ENCODE assay signal across 33 cellular contexts in genomic region chr15:68537506-68537905, GRCh38. TPM values are rescaled to one million over a fixed set of nuclear protein-coding genes. Genes with fewer than 3 reads are reported as not detected.
DNase-seq lines count a peak whose midpoint lies in the region; ATAC-seq, FAIRE-seq and TF ChIP-seq lines count a peak whose summit lies in the region.
"Had no signal": no experiment of that assay in that cellular context is flagged by ENCODE, and none has a peak within 500 bp of the region (broad histone marks: within the 10 kb centered on the region; RNA-seq: fewer than 3 reads in every experiment).

No MANE protein-coding gene starts in this region.

- no peaks in the 10 kb centered on the region for H3K4me1 Mint-ChIP-seq in activated CD4-positive, alpha-beta memory T cell treated with anti-CD3 and anti-CD28 coated beads, Interleukin-2, amount 10 ng/mL, durations not matched to agents 7 days and 5 days
- H3K4me1 Mint-ChIP-seq: activated CD4-positive, alpha-beta T cell treated with anti-CD3 and anti-CD28 coated beads, Interleukin-2, amount 10 ng/mL, durations not matched to agents 7 days and 5 days; H9; IgD-negative memory B cell; immature natural killer cell had no signal

- H3K27me3 Mint-ChIP-seq in activated CD4-positive, alpha-beta memory T cell treated with anti-CD3 and anti-CD28 coated beads, Interleukin-2, amount 10 ng/mL, durations not matched to agents 7 days and 5 days: peaks cover 40% of the 10 kb centered on the region

- H3K9me3 ChIP-seq in ascending aorta (peaks cover 0 to 5% of the 10 kb centered on the region in 2 donors), subcutaneous abdominal adipose tissue (ENCODE audit: control insufficient read depth in 5 of 5, low read length in 5 of 5) (peaks cover 0 to 11% (median 4%) of the 10 kb centered on the region in 5 donors), pancreas (no peaks in the 10 kb centered on the region)
- H3K9me3 ChIP-seq: BLaER1, gastrocnemius medialis, ovary, SK-N-SH had no signal

- TF ChIP-seq POLR2A in GM12892 (IDR thresholded peaks at IDR 0.05; ENCODE audit: low read depth, low read length): no peak

- no peak for ATAC-seq in pancreas
- no peak for ATAC-seq in GM21786 (IDR thresholded peaks at IDR 0.05; ENCODE audit: unreplicated experiment)
- ATAC-seq: activated CD8-positive, alpha-beta memory T cell treated with anti-CD3 and anti-CD28 coated beads, Interleukin-2, amount 10 ng/mL, durations not matched to agents 7 days and 5 days; gastrocnemius medialis; left ventricle myocardium superior; natural killer cell treated with Interleukin-12 subunit alpha and Interleukin-12 subunit beta and Interleukin-15 and Interleukin-18, amount 100 ng/mL, for 72 hours; stimulated activated naive CD8-positive, alpha-beta T cell treated with anti-CD3 and anti-CD28 coated beads, Interleukin-15, Interleukin-2, amounts not matched to agents 100 U/mL and 50 U/mL, for 24 hours had no signal

- H3K9ac ChIP-seq in subcutaneous abdominal adipose tissue (ENCODE audit: low read length in 5 of 5): no peak overlapping the region
- H3K9ac ChIP-seq: BLaER1, SK-N-SH had no signal

- no peak for TF ChIP-seq CTCF in ascending aorta (IDR thresholded peaks at IDR 0.05)
- no peak for TF ChIP-seq CTCF in pancreas (IDR thresholded peaks at IDR 0.05)

- H3K36me3 ChIP-seq in ascending aorta (no peaks in the 10 kb centered on the region), subcutaneous abdominal adipose tissue (ENCODE audit: control insufficient read depth in 5 of 5, insufficient read depth in 5 of 5, low read length in 5 of 5) (no peaks in the 10 kb centered on the region), pancreas (no peaks in the 10 kb centered on the region)
- H3K36me3 ChIP-seq: BLaER1, gastrocnemius medialis, ovary had no signal

- H3K9me3 Mint-ChIP-seq in activated CD4-positive, alpha-beta memory T cell treated with anti-CD3 and anti-CD28 coated beads, Interleukin-2, amount 10 ng/mL, durations not matched to agents 7 days and 5 days: no peaks in the 10 kb centered on the region
- H3K9me3 Mint-ChIP-seq: natural killer cell treated with Interleukin-12 subunit alpha and Interleukin-12 subunit beta and Interleukin-15 and Interleukin-18, amount 100 ng/mL, for 72 hours had no signal

- H3K36me3 Mint-ChIP-seq in activated CD4-positive, alpha-beta memory T cell treated with anti-CD3 and anti-CD28 coated beads, Interleukin-2, amount 10 ng/mL, durations not matched to agents 7 days and 5 days (ENCODE audit: low read depth): no peaks in the 10 kb centered on the region

- DNase-seq in GM12892 (ENCODE audit: insufficient read length) (no peak), ascending aorta (ENCODE audit: low spot score in 2 of 2) (no peak), fibroblast of peridontal ligament (ENCODE audit: extremely low read depth) (peak; percentile 65), pancreas (no peak), NCI-H345 treated with DMSO at 0.1 percent for 48 hours (lab: John Stamatoyannopoulos, UW; ENCODE audit: unreplicated experiment) (no peak)
- no peak for DNase-seq in activated CD4-positive, alpha-beta memory T cell treated with anti-CD3 and anti-CD28 coated beads, Interleukin-2, amount 10 ng/mL, durations not matched to agents 7 days and 5 days
- DNase-seq: ACHN; activated CD4-positive, alpha-beta T cell treated with anti-CD3 and anti-CD28 coated beads, Interleukin-2, amount 10 ng/mL, durations not matched to agents 7 days and 5 days; activated CD8-positive, alpha-beta memory T cell treated with anti-CD3 and anti-CD28 coated beads, Interleukin-2, amount 10 ng/mL, durations not matched to agents 7 days and 5 days; activated naive CD4-positive, alpha-beta T cell treated with anti-CD3 and anti-CD28 coated beads for 36 hours; Caco-2; cerebellar nuclear complex; DMS79; gastrocnemius medialis; GF-D8; H9; immature natural killer cell; left ventricle myocardium superior; NCI-H1105; NCI-H2029 treated with DMSO at 0.1 percent for 48 hours; SK-N-SH; stimulated activated CD4-positive, alpha-beta T cell treated with anti-CD3 and anti-CD28 coated beads, Interleukin-12 subunit alpha, Interleukin-12 subunit beta, amount 100 ng/mL, for 4 hours; stimulated activated naive CD8-positive, alpha-beta T cell treated with anti-CD3 and anti-CD28 coated beads, Interleukin-15, Interleukin-2, amounts not matched to agents 100 U/mL and 50 U/mL, for 24 hours; trophoblast cell had no signal

- no peak overlapping the region for H3K27ac Mint-ChIP-seq in activated CD4-positive, alpha-beta memory T cell treated with anti-CD3 and anti-CD28 coated beads, Interleukin-2, amount 10 ng/mL, durations not matched to agents 7 days and 5 days
- H3K27ac Mint-ChIP-seq: activated CD4-positive, alpha-beta T cell treated with anti-CD3 and anti-CD28 coated beads, Interleukin-2, amount 10 ng/mL, durations not matched to agents 7 days and 5 days; activated CD8-positive, alpha-beta memory T cell treated with anti-CD3 and anti-CD28 coated beads, Interleukin-2, amount 10 ng/mL, durations not matched to agents 7 days and 5 days; activated naive CD4-positive, alpha-beta T cell treated with anti-CD3 and anti-CD28 coated beads for 36 hours; H9; IgD-negative memory B cell; immature natural killer cell; natural killer cell treated with Interleukin-12 subunit alpha and Interleukin-12 subunit beta and Interleukin-15 and Interleukin-18, amount 100 ng/mL, for 72 hours had no signal

- H3K4me1 ChIP-seq in ascending aorta: peaks cover 0 to 20% of the 10 kb centered on the region in 2 donors
- H3K4me1 ChIP-seq in subcutaneous abdominal adipose tissue (ENCODE audit: control insufficient read depth in 5 of 5, insufficient read depth in 5 of 5, low read length in 5 of 5): peaks cover 0 to 16% (median 10%) of the 10 kb centered on the region in 5 donors
- H3K4me1 ChIP-seq in pancreas: no peaks in the 10 kb centered on the region
- H3K4me1 ChIP-seq: Caco-2, gastrocnemius medialis had no signal

- H3K27ac ChIP-seq in ascending aorta (peak overlapping the region; percentile 79 to 92), subcutaneous abdominal adipose tissue (ENCODE audit: low read depth, low read length) (peak overlapping the region; percentile 58), pancreas (no peak overlapping the region)
- H3K27ac ChIP-seq: BLaER1, gastrocnemius medialis, hepatocyte, ovary, VCaP had no signal

- H3K27me3 ChIP-seq in ascending aorta (no peaks in the 10 kb centered on the region), subcutaneous abdominal adipose tissue (ENCODE audit: control insufficient read depth in 5 of 5, insufficient read depth in 4 of 5, low read length in 5 of 5) (no peaks in the 10 kb centered on the region), pancreas (no peaks in the 10 kb centered on the region)
- H3K27me3 ChIP-seq: BLaER1, gastrocnemius medialis, hepatocyte, ovary had no signal

- CTCF ChIA-PET in activated CD4-positive, alpha-beta memory T cell treated with anti-CD3 and anti-CD28 coated beads, Interleukin-2, amount 10 ng/mL, durations not matched to agents 7 days and 5 days (lab: Charles Lee): interaction anchor here (1.6 to 3.8 kb wide), 3 partner anchors 12 to 231 kb away, joined by 4 to 24 read pairs (median 18); no protein-coding TSS in a partner anchor

- FAIRE-seq in GM12892 (lab: Jason Lieb, UNC): peak; percentile 70
- FAIRE-seq in pancreas (lab: Jason Lieb, UNC): no peak

- WGBS in pancreas, 2 donors: 60 to 67% methylated on average over 7 of the region's 7 CpGs

- POLR2A ChIA-PET in activated CD4-positive, alpha-beta memory T cell treated with anti-CD3 and anti-CD28 coated beads, Interleukin-2, amount 10 ng/mL, durations not matched to agents 7 days and 5 days (lab: Charles Lee): no interaction called here

- no peak overlapping the region for H3K4me3 Mint-ChIP-seq in activated CD4-positive, alpha-beta memory T cell treated with anti-CD3 and anti-CD28 coated beads, Interleukin-2, amount 10 ng/mL, durations not matched to agents 7 days and 5 days
- H3K4me3 Mint-ChIP-seq: activated CD4-positive, alpha-beta T cell treated with anti-CD3 and anti-CD28 coated beads, Interleukin-2, amount 10 ng/mL, durations not matched to agents 7 days and 5 days; activated CD8-positive, alpha-beta memory T cell treated with anti-CD3 and anti-CD28 coated beads, Interleukin-2, amount 10 ng/mL, durations not matched to agents 7 days and 5 days; activated naive CD4-positive, alpha-beta T cell treated with anti-CD3 and anti-CD28 coated beads for 36 hours; H9; IgD-negative memory B cell; immature natural killer cell; natural killer cell treated with Interleukin-12 subunit alpha and Interleukin-12 subunit beta and Interleukin-15 and Interleukin-18, amount 100 ng/mL, for 72 hours had no signal

- intact Hi-C loops in ascending aorta (cut with DNase I) (loop anchor here (5.0 kb wide), 2 partner anchors 50 to 170 kb away; no protein-coding TSS in a partner anchor), pancreas (cut with DNase I) (no loop called here)

- H3K4me3 ChIP-seq in ascending aorta (no peak overlapping the region), subcutaneous abdominal adipose tissue (ENCODE audit: low read depth in 1 of 5, low read length in 5 of 5) (no peak overlapping the region), pancreas (no peak overlapping the region)
- H3K4me3 ChIP-seq: BLaER1, gastrocnemius medialis, hepatocyte, ovary had no signal

RNA-seq across cellular contexts. Expression of gene CORO2B, which starts 41.3 kb away (rescaled TPM):
- not detected for polyA plus RNA-seq in GM12892 (2012; ENCODE audit: missing spikeins)
- 11.0 TPM for total RNA-seq in ascending aorta
- total RNA-seq in pancreas: 1 to 10 TPM in 3 of 6 donors, under 1 TPM in 3; 0.56 to 3.3 (median 1.4) TPM
- 1 to 10 TPM; 1.5 to 7.7 TPM for polyA plus RNA-seq in pancreas
- total RNA-seq in activated CD4-positive, alpha-beta memory T cell treated with anti-CD3 and anti-CD28 coated beads, Interleukin-2, amount 10 ng/mL, durations not matched to agents 7 days and 5 days: not detected
- total RNA-seq: activated CD4-positive, alpha-beta T cell treated with anti-CD3 and anti-CD28 coated beads, Interleukin-2, amount 10 ng/mL, durations not matched to agents 7 days and 5 days; activated CD8-positive, alpha-beta memory T cell treated with anti-CD3 and anti-CD28 coated beads, Interleukin-2, amount 10 ng/mL, durations not matched to agents 7 days and 5 days; activated naive CD4-positive, alpha-beta T cell treated with anti-CD3 and anti-CD28 coated beads for 36 hours; natural killer cell treated with Interleukin-12 subunit alpha and Interleukin-12 subunit beta and Interleukin-15 and Interleukin-18, amount 100 ng/mL, for 72 hours; T-helper 2 cell treated with Interferon-gamma antibody and Interleukin-4, amounts not matched to agents 100 ng/mL and 5 ng/mL, for 36 hours had no signal
- polyA plus RNA-seq: immature natural killer cell had no signal

Comparison
In these comparisons a context has a peak if more than half of its experiments do, and no peak if none do; other contexts are left out.
1. H3K27ac ChIP-seq: peak in ascending aorta (2 of 2) and subcutaneous abdominal adipose tissue (single experiment); none in pancreas (0 of 4).